In genomic region chr10:3702056-3702546, GRCh38 we compare ENCODE assay signal across 14 cellular contexts.
DNase-seq lines count a peak whose midpoint lies in the region; ATAC-seq, FAIRE-seq and TF ChIP-seq lines count a peak whose summit lies in the region.
"Had no signal": no experiment of that assay in that cellular context is flagged by ENCODE, and none has a peak within 500 bp of the region (broad histone marks: within the 10 kb centered on the region; RNA-seq: fewer than 3 reads in every experiment).

No MANE protein-coding gene starts in this region.

- H3K4ac ChIP-seq in neuronal stem cell (ENCODE audit: low read length): no peak overlapping the region

- no peak for TF ChIP-seq RAD21 in A549 (conservative IDR thresholded peaks at IDR 0.05 in 1 of 2, IDR thresholded peaks at IDR 0.05 in 1 of 2)
- TF ChIP-seq RAD21 in K562 (CRISPR knock-in tag; conservative IDR thresholded peaks at IDR 0.05 in 1 of 2, IDR thresholded peaks at IDR 0.05 in 1 of 2): no peak

- no peaks in the 10 kb centered on the region for H3K4me1 Mint-ChIP-seq in MCF 10A (ENCODE audit: insufficient read depth, unreplicated experiment)

- no peaks in the 10 kb centered on the region for H4K20me1 ChIP-seq in K562 (replicated peaks; ENCODE audit: control insufficient read depth, insufficient read depth, low read length)

- H3K36me3 ChIP-seq in K562 (ENCODE audit: control insufficient read depth, insufficient read depth, low read length): no peaks in the 10 kb centered on the region
- no peaks in the 10 kb centered on the region for H3K36me3 ChIP-seq in neuronal stem cell (replicated peaks in 1 of 2; ENCODE audit: control insufficient read depth in 2 of 2, insufficient read depth in 2 of 2, low read length in 2 of 2)

- FAIRE-seq in A549 (lab: Jason Lieb, UNC) (no peak), K562 (lab: Jason Lieb, UNC) (no peak)

- TF ChIP-seq POLR2A in A549 (IDR thresholded peaks at IDR 0.05; ENCODE audit: low read length): no peak
- TF ChIP-seq POLR2A in K562 (conservative IDR thresholded peaks at IDR 0.05): no peak

- DNase-seq in A549 (ENCODE audit: low read depth in 1 of 2, low spot score in 1 of 2) (no peak), DMS53 (lab: John Stamatoyannopoulos, UW) (peak; percentile 71), K562 (ENCODE audit: extremely low read depth in 1 of 4, low spot score in 3 of 4) (no peak), neuronal stem cell (ENCODE audit: low spot score) (no peak), left lobe of liver (ENCODE audit: low spot score) (no peak), MCF 10A (ENCODE audit: unreplicated experiment) (no peak), NOMO-1 treated with DMSO at 0.1 percent for 48 hours (lab: John Stamatoyannopoulos, UW; ENCODE audit: unreplicated experiment) (no peak)
- DNase-seq: 8988T; CD8-positive, alpha-beta T cell; HCEC 1CT; IMR-90 had no signal

- no peak overlapping the region for H2BK120ac ChIP-seq in neuronal stem cell (ENCODE audit: low read depth, low read length)

- BruUV-seq in K562 (replicated peaks; lab: Mats Ljungman, UMichigan) (no TSS peak), MCF 10A (replicated peaks; lab: Mats Ljungman, UMichigan) (no TSS peak)

- no peaks in the 10 kb centered on the region for H3K27me3 Mint-ChIP-seq in MCF 10A (ENCODE audit: insufficient read depth, unreplicated experiment)
- H3K27me3 Mint-ChIP-seq: B cell had no signal

- H3K23ac ChIP-seq in neuronal stem cell (ENCODE audit: low read depth, low read length, poor library complexity): no peak overlapping the region

- H3K4me2 ChIP-seq in A549 (peak overlapping the region; percentile 32), K562 (ENCODE audit: insufficient read depth, low read length) (no peak overlapping the region), neuronal stem cell (ENCODE audit: insufficient read depth, low read length, poor library complexity, severe bottlenecking) (no peak overlapping the region)
- H3K4me2 ChIP-seq: KMS-11 had no signal

- POLR2A ChIA-PET in A549 (lab: Yijun Ruan, JAX) (no interaction called here), K562 (lab: Yijun Ruan, JAX) (interaction anchor here (1.0 kb wide), 1 partner anchor 10 kb away, joined by 4 read pairs; no protein-coding TSS in a partner anchor), MCF 10A (lab: Yijun Ruan, JAX) (interaction anchor here (1.1 kb wide), 1 partner anchor 18 kb away, joined by 3 read pairs; no protein-coding TSS in a partner anchor)

- no peak overlapping the region for H3K18ac ChIP-seq in neuronal stem cell (ENCODE audit: low read length)

- H4K91ac ChIP-seq in neuronal stem cell (ENCODE audit: low read depth, low read length, poor library complexity): no peak overlapping the region

- H3K27me3 ChIP-seq in K562 (ENCODE audit: control insufficient read depth in 2 of 2, insufficient read depth in 2 of 2, low read length in 2 of 2): peaks cover 0 to 12% of the 10 kb centered on the region in 2 experiments; a peak in 2 of 5 replicates
- no peaks in the 10 kb centered on the region for H3K27me3 ChIP-seq in neuronal stem cell (ENCODE audit: control insufficient read depth in 3 of 3, insufficient read depth in 3 of 3, low read depth in 1 of 3, low read length in 3 of 3)

- H2BK12ac ChIP-seq in neuronal stem cell (ENCODE audit: low read length): no peak overlapping the region

- no peak overlapping the region for H4K8ac ChIP-seq in neuronal stem cell (ENCODE audit: low read depth, low read length)

- CTCF ChIA-PET in A549 (lab: Yijun Ruan, JAX): no interaction called here
- CTCF ChIA-PET in K562 (lab: Yijun Ruan, JAX; ENCODE audit: low intra/inter-chr PET ratio): no interaction called here
- CTCF ChIA-PET in MCF 10A (lab: Yijun Ruan, JAX): interaction anchor here (0.5 kb wide), 1 partner anchor 69 kb away, joined by 7 read pairs; no protein-coding TSS in a partner anchor

- peak overlapping the region; percentile 40 for H2AK5ac ChIP-seq in neuronal stem cell (ENCODE audit: low read depth, low read length)

- H2AFZ ChIP-seq in K562 (ENCODE audit: low read depth, low read length) (no peak overlapping the region), neuronal stem cell (ENCODE audit: low read length) (no peak overlapping the region)

- H3K9me3 ChIP-seq in A549: no peaks in the 10 kb centered on the region
- no peaks in the 10 kb centered on the region for H3K9me3 ChIP-seq in K562 (replicated peaks; ENCODE audit: control insufficient read depth, insufficient read depth, low read depth, low read length)
- no peaks in the 10 kb centered on the region for H3K9me3 ChIP-seq in neuronal stem cell (replicated peaks in 1 of 2; ENCODE audit: control insufficient read depth in 2 of 2, insufficient read depth in 1 of 2, low read depth in 1 of 2, low read length in 2 of 2)

- in situ Hi-C loops in K562 (cut with MboI): no loop called here

- H2BK5ac ChIP-seq in neuronal stem cell (ENCODE audit: low read length): no peak overlapping the region

- H3K9me1 ChIP-seq in K562 (ENCODE audit: control insufficient read depth, insufficient read depth, low read length): no peaks in the 10 kb centered on the region

- H3K9me3 Mint-ChIP-seq in MCF 10A (ENCODE audit: unreplicated experiment): no peaks in the 10 kb centered on the region
- H3K9me3 Mint-ChIP-seq: CD8-positive, alpha-beta T cell had no signal

- WGBS in A549 (ENCODE audit: missing lambda C conversion rate): 70% methylated on average over 11 of the region's 11 CpGs
- 49% methylated on average over 11 of the region's 11 CpGs for WGBS in K562 (ENCODE audit: insufficient coverage, low coverage, missing lambda C conversion rate)
- WGBS in neuronal stem cell (ENCODE audit: extremely low coverage in 2 of 2, insufficient read length in 2 of 2, insufficient replicate concordance in 1 of 2), 2 donors: no CpG with 5 or more reads among the region's 11 CpGs

- TF ChIP-seq EP300 in A549 (IDR thresholded peaks at IDR 0.05): no peak
- TF ChIP-seq EP300 in K562 (IDR thresholded peaks at IDR 0.05; ENCODE audit: low read length): no peak

- intact Hi-C loops in K562 (cut with micrococcal nuclease) (no loop called here), MCF 10A (cut with micrococcal nuclease) (no loop called here)

- no peak overlapping the region for H3K14ac ChIP-seq in neuronal stem cell (ENCODE audit: low read length)

- H3K4me3 ChIP-seq in A549 (no peak overlapping the region), K562 (no peak overlapping the region), neuronal stem cell (ENCODE audit: low read length in 2 of 2) (no peak overlapping the region)

- H2BK15ac ChIP-seq in neuronal stem cell (ENCODE audit: low read length): peak overlapping the region; percentile 5

- H3K4me1 ChIP-seq in A549 (peaks cover 14% of the 10 kb centered on the region), K562 (replicated peaks in 1 of 2; ENCODE audit: control insufficient read depth in 2 of 2, insufficient read depth in 2 of 2, low read length in 2 of 2) (peaks cover 0 to 9% of the 10 kb centered on the region in 2 experiments; a peak in 3 of 5 replicates), neuronal stem cell (ENCODE audit: control insufficient read depth in 2 of 2, insufficient read depth in 1 of 2, low read depth in 1 of 2, low read length in 2 of 2) (peaks cover 0 to 6% of the 10 kb centered on the region in 2 donors)

- H3K27ac Mint-ChIP-seq in MCF 10A (ENCODE audit: low read depth, unreplicated experiment): no peak overlapping the region
- H3K27ac Mint-ChIP-seq: B cell; CD14-positive monocyte; CD8-positive, alpha-beta T cell had no signal

- no peak overlapping the region for H3K27ac ChIP-seq in A549
- no peak overlapping the region for H3K27ac ChIP-seq in K562 (ENCODE audit: extremely low read depth, low read depth, low read length)
- H3K27ac ChIP-seq in neuronal stem cell (replicated peaks; ENCODE audit: low read length): no peak overlapping the region
- H3K27ac ChIP-seq: KMS-11 had no signal

- H3K79me2 ChIP-seq in K562 (ENCODE audit: control insufficient read depth, insufficient read depth, low read length): no peaks in the 10 kb centered on the region

- no peaks in the 10 kb centered on the region for H3K79me1 ChIP-seq in neuronal stem cell (ENCODE audit: low read depth, low read length)

- H3K4me3 Mint-ChIP-seq in MCF 10A (ENCODE audit: unreplicated experiment): no peak overlapping the region
- H3K4me3 Mint-ChIP-seq: B cell; CD14-positive monocyte; CD8-positive, alpha-beta T cell had no signal

- no peak for TF ChIP-seq CTCF in A549 (IDR thresholded peaks at IDR 0.05)
- TF ChIP-seq CTCF in K562 (IDR thresholded peaks at IDR 0.05 in 2 of 3, conservative IDR thresholded peaks at IDR 0.05 in 1 of 3; ENCODE audit: insufficient read depth in 2 of 3, low read depth in 1 of 3, low read length in 3 of 3): no peak
- TF ChIP-seq CTCF in MCF 10A (IDR thresholded peaks at IDR 0.05; ENCODE audit: unreplicated experiment): no peak

- ATAC-seq in A549 (no peak), K562 (no peak), left lobe of liver (no peak)
- ATAC-seq: CD8-positive, alpha-beta T cell had no signal

- H3K9ac ChIP-seq in K562 (ENCODE audit: insufficient read depth in 1 of 2, low read depth in 2 of 2, low read length in 2 of 2) (no peak overlapping the region), neuronal stem cell (ENCODE audit: low read depth, low read length, poor library complexity) (no peak overlapping the region)
- H3K9ac ChIP-seq: KMS-11 had no signal

- H3K36me3 Mint-ChIP-seq in MCF 10A (ENCODE audit: insufficient read depth, unreplicated experiment): no peaks in the 10 kb centered on the region
- H3K36me3 Mint-ChIP-seq: CD14-positive monocyte; CD8-positive, alpha-beta T cell had no signal

TF ChIP-seq in A549, 52 proteins besides CTCF, POLR2A, EP300 and RAD21:
- TF ChIP-seq MAZ (IDR thresholded peaks at IDR 0.05; ENCODE audit: borderline replicate concordance, low read depth, low read length): no peak

TF ChIP-seq in K562, 482 proteins besides CTCF, POLR2A, EP300 and RAD21:
- no peak for TF ChIP-seq CREB1 (IDR thresholded peaks at IDR 0.05)
- no peak for TF ChIP-seq CREB1 (CRISPR knock-in tag; IDR thresholded peaks at IDR 0.05)
- no peak for TF ChIP-seq CEBPG (CRISPR knock-in tag; IDR thresholded peaks at IDR 0.05)
- TF ChIP-seq CEBPG (tag; conservative IDR thresholded peaks at IDR 0.05 in 1 of 2, IDR thresholded peaks at IDR 0.05 in 1 of 2): no peak
- TF ChIP-seq BMI1 (IDR thresholded peaks at IDR 0.05; ENCODE audit: low read length): no peak
- no peak for TF ChIP-seq E2F3 (CRISPR knock-in tag; IDR thresholded peaks at IDR 0.05)
- TF ChIP-seq SAFB (IDR thresholded peaks at IDR 0.05; ENCODE audit: borderline replicate concordance, low read depth, low read length): no peak
- peak; percentile 29; the same call in 1 of the 2 replicates for TF ChIP-seq ATF3 (IDR thresholded peaks at IDR 0.05)
- TF ChIP-seq ATF3 (CRISPR knock-in tag; conservative IDR thresholded peaks at IDR 0.05): no peak
- TF ChIP-seq CTBP1 (IDR thresholded peaks at IDR 0.05; ENCODE audit: borderline replicate concordance): no peak
